9 cellular contexts compared by ENCODE assay signal in the genomic region with DNA sequence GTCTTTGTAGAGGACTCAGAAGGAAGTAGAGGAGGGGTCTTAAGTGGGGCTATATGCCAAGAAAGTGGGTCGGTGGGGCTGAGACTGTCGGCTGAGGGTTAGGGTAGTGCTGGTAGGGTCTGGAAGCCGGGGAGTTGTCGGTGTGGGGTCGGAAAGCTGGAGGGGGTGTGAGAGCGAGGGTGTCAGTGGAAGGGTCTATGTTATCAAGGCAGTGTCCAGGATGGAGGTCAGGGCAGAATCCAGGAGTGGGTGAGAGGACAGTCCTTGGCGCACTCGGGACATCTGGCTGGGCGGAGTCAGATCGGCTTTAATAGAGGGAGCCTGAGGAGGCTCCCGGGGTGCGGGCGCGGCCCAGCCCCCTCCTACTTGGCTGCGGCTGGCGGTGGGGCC. TPM values are rescaled to one million over a fixed set of nuclear protein-coding genes. Genes with fewer than 3 reads are reported as not detected.
DNase-seq lines count a peak whose midpoint lies in the region; ATAC-seq and TF ChIP-seq lines count a peak whose summit lies in the region.
"Had no signal": no experiment of that assay in that cellular context is flagged by ENCODE, and none has a peak within 500 bp of the region (broad histone marks: within the 10 kb centered on the region; RNA-seq: fewer than 3 reads in every experiment).

No MANE protein-coding gene starts in this region.

- peaks cover 0 to 3% (median 0%) of the 10 kb centered on the region in 8 donors for H3K9me3 Mint-ChIP-seq in CD4-positive, alpha-beta memory T cell
- peaks cover 13% of the 10 kb centered on the region for H3K9me3 Mint-ChIP-seq in glutamatergic neuron (ENCODE audit: unreplicated experiment)

- no peak for DNase-seq in CD4-positive, alpha-beta memory T cell
- DNase-seq in T-helper 17 cell (no peak), glutamatergic neuron (no peak), SK-N-SH (no peak)
- DNase-seq in stimulated activated CD4-positive, alpha-beta T cell treated with anti-CD3 and anti-CD28 coated beads, Interleukin-4, amount 100 ng/mL, for 4 hours = no peak
- DNase-seq: NCI-H1694 had no signal

- H3K9ac ChIP-seq in rectal smooth muscle tissue (ENCODE audit: low read length) (peak overlapping the region; percentile 10), SK-N-SH (no peak overlapping the region)

- ATAC-seq in T-helper 17 cell = no peak
- no peak for ATAC-seq in GM18505 (IDR thresholded peaks at IDR 0.05; ENCODE audit: unreplicated experiment)
- ATAC-seq in GM19397 (IDR thresholded peaks at IDR 0.05; ENCODE audit: unreplicated experiment) = no peak

- no peaks in the 10 kb centered on the region for H3K27me3 ChIP-seq in CD4-positive, alpha-beta memory T cell (ENCODE audit: insufficient read depth, low read length)
- H3K27me3 ChIP-seq in rectal smooth muscle tissue (ENCODE audit: control insufficient read depth, insufficient read depth, low read length) (no peaks in the 10 kb centered on the region), SK-N-SH (ENCODE audit: insufficient read depth) (no peaks in the 10 kb centered on the region)

- no peak for TF ChIP-seq POLR2A in GM18505 (IDR thresholded peaks at IDR 0.05; ENCODE audit: borderline replicate concordance, extremely low read depth, insufficient read depth, insufficient read length)

- peaks cover 23% of the 10 kb centered on the region for H3K36me3 ChIP-seq in CD4-positive, alpha-beta memory T cell (ENCODE audit: insufficient read depth, low read length)
- H3K36me3 ChIP-seq in rectal smooth muscle tissue (ENCODE audit: control insufficient read depth, insufficient read depth, low read length) (peaks cover 18% of the 10 kb centered on the region), SK-N-SH (replicated peaks in 1 of 2; ENCODE audit: control insufficient read depth in 1 of 2, insufficient read depth in 2 of 2, low read length in 1 of 2) (peaks cover 7 to 32% of the 10 kb centered on the region in 2 experiments)

- peaks cover 4% of the 10 kb centered on the region for H4K20me1 ChIP-seq in SK-N-SH (ENCODE audit: insufficient read depth)

- intact Hi-C loops in CD4-positive, alpha-beta memory T cell (cut with micrococcal nuclease) = no loop called here

- TF ChIP-seq CTCF in glutamatergic neuron (IDR thresholded peaks at IDR 0.05; ENCODE audit: partially characterized antibody, unreplicated experiment) (no peak), SK-N-SH (IDR thresholded peaks at IDR 0.05) (no peak)

- H3K79me2 ChIP-seq in SK-N-SH (ENCODE audit: insufficient read depth) = peaks cover 29% of the 10 kb centered on the region

- no peak for TF ChIP-seq RAD21 in SK-N-SH (IDR thresholded peaks at IDR 0.05; ENCODE audit: low read length)

- peaks cover 36% of the 10 kb centered on the region for H3K4me1 ChIP-seq in CD4-positive, alpha-beta memory T cell (ENCODE audit: insufficient read depth, low read length)
- peaks cover 13% of the 10 kb centered on the region for H3K4me1 ChIP-seq in rectal smooth muscle tissue (ENCODE audit: control insufficient read depth, insufficient read depth, low read length)
- H3K4me1 ChIP-seq in SK-N-SH (ENCODE audit: control insufficient read depth in 1 of 2, insufficient read depth in 2 of 2, low read depth in 1 of 2, low read length in 1 of 2) = peaks cover 7 to 19% of the 10 kb centered on the region in 2 experiments; a peak in 3 of 4 replicates

- H2AFZ ChIP-seq in SK-N-SH (ENCODE audit: low read depth) = no peak overlapping the region

- peaks cover 6 to 22% of the 10 kb centered on the region in 2 donors for H3K36me3 Mint-ChIP-seq in CD4-positive, alpha-beta memory T cell
- H3K36me3 Mint-ChIP-seq in T-helper 17 cell (ENCODE audit: low read depth) = peaks cover 3% of the 10 kb centered on the region
- H3K36me3 Mint-ChIP-seq in glutamatergic neuron (ENCODE audit: unreplicated experiment) = no peaks in the 10 kb centered on the region

- POLR2A ChIA-PET in CD4-positive, alpha-beta memory T cell (lab: Charles Lee; ENCODE audit: partially characterized antibody) = interaction anchor here (2.9 to 3.6 kb wide), 3 partner anchors 10 to 15 kb away, joined by 16 to 23 read pairs (median 16); a partner anchor contains a TSS
- POLR2A ChIA-PET in SK-N-SH (lab: Yijun Ruan, JAX) = no interaction called here

- no peak for TF ChIP-seq EP300 in SK-N-SH (IDR thresholded peaks at IDR 0.05; ENCODE audit: borderline replicate concordance in 1 of 2, low read depth in 1 of 2, low read length in 1 of 2)

- H3K4me2 ChIP-seq in SK-N-SH = no peak overlapping the region

- H3K27ac Mint-ChIP-seq in CD4-positive, alpha-beta memory T cell = peak overlapping the region in 3 of 7 donors; percentile 27 to 41 (median 32)
- H3K27ac Mint-ChIP-seq in T-helper 17 cell = no peak overlapping the region
- H3K27ac Mint-ChIP-seq in glutamatergic neuron (ENCODE audit: unreplicated experiment) = peak overlapping the region; percentile 23

- H3K27ac ChIP-seq in CD4-positive, alpha-beta memory T cell (ENCODE audit: low read depth, low read length) = no peak overlapping the region
- H3K27ac ChIP-seq in rectal smooth muscle tissue (ENCODE audit: low read depth, low read length) = peak overlapping the region; percentile 99
- no peak overlapping the region for H3K27ac ChIP-seq in SK-N-SH (ENCODE audit: low read depth in 2 of 2, low read length in 1 of 2)

- CTCF ChIA-PET in CD4-positive, alpha-beta memory T cell (lab: Charles Lee; ENCODE audit: partially characterized antibody) = no interaction called here
- CTCF ChIA-PET in SK-N-SH (lab: Yijun Ruan, JAX) = no interaction called here

- peaks cover 17 to 40% (median 27%) of the 10 kb centered on the region in 4 donors for H3K4me1 Mint-ChIP-seq in CD4-positive, alpha-beta memory T cell
- peaks cover 27% of the 10 kb centered on the region for H3K4me1 Mint-ChIP-seq in T-helper 17 cell
- H3K4me1 Mint-ChIP-seq in glutamatergic neuron (ENCODE audit: low read depth, unreplicated experiment) = peaks cover 14% of the 10 kb centered on the region

- H3K4me3 Mint-ChIP-seq in CD4-positive, alpha-beta memory T cell = peak overlapping the region in 7 of 8 donors; percentile 13 to 65 (median 40)
- H3K4me3 Mint-ChIP-seq in T-helper 17 cell (peak overlapping the region; percentile 65), glutamatergic neuron (ENCODE audit: unreplicated experiment) (peak overlapping the region; percentile 70)

- H3F3A ChIP-seq in SK-N-SH (replicated peaks; ENCODE audit: insufficient read depth) = peaks cover 10% of the 10 kb centered on the region

- peaks cover 0 to 2% of the 10 kb centered on the region in 2 donors for H3K27me3 Mint-ChIP-seq in CD4-positive, alpha-beta memory T cell
- H3K27me3 Mint-ChIP-seq in T-helper 17 cell (no peaks in the 10 kb centered on the region), glutamatergic neuron (ENCODE audit: unreplicated experiment) (peaks cover 18% of the 10 kb centered on the region)

- H3K9me3 ChIP-seq in CD4-positive, alpha-beta memory T cell (ENCODE audit: control insufficient read depth in 1 of 2, low read length in 2 of 2) = no peaks in the 10 kb centered on the region
- H3K9me3 ChIP-seq in T-helper 17 cell (ENCODE audit: control insufficient read depth, low read length, poor library complexity, severe bottlenecking) = no peaks in the 10 kb centered on the region
- H3K9me3 ChIP-seq in SK-N-SH = no peaks in the 10 kb centered on the region

- no peaks in the 10 kb centered on the region for H3K9me2 ChIP-seq in SK-N-SH

- no peak overlapping the region for H3K4me3 ChIP-seq in CD4-positive, alpha-beta memory T cell (ENCODE audit: low read length in 2 of 2)
- peak overlapping the region; percentile 60 for H3K4me3 ChIP-seq in rectal smooth muscle tissue (ENCODE audit: low read length)
- H3K4me3 ChIP-seq in SK-N-SH (ENCODE audit: low read depth in 2 of 2, low read length in 1 of 2) = no peak overlapping the region

- WGBS in SK-N-SH (ENCODE audit: low lambda C conversion rate) = 92% methylated on average over 11 of the region's 16 CpGs

TF ChIP-seq in SK-N-SH, 30 proteins besides CTCF, POLR2A, EP300 and RAD21 (continues in another document):
- TF ChIP-seq CHD2 (IDR thresholded peaks at IDR 0.05; ENCODE audit: low read length, partially characterized antibody) = no peak

RNA-seq across cellular contexts. Expression of a gene that starts 1.7 kb away (rescaled TPM):
- not detected for total RNA-seq in CD4-positive, alpha-beta memory T cell
- polyA plus RNA-seq in CD4-positive, alpha-beta memory T cell = not detected
- total RNA-seq in T-helper 17 cell (not detected), glutamatergic neuron (ENCODE audit: unreplicated experiment) (0.49 TPM)
- 0.10 and 0.43 TPM in 2 replicates for polyA plus RNA-seq in SK-N-SH (2012; rRNA removed)
- 0.10 and 0.21 TPM in 2 replicates for polyA plus RNA-seq in SK-N-SH (2012; cell fraction: cytosol; rRNA removed)
- 0.12 and 0.14 TPM in 2 replicates for polyA plus RNA-seq in SK-N-SH (2012; cell fraction: nucleus; rRNA removed)

RNA-seq across cellular contexts. Expression of a gene that starts 2.8 kb away (rescaled TPM):
- total RNA-seq in CD4-positive, alpha-beta memory T cell = 10 to 100 TPM; 45.1 to 46.5 TPM
- polyA plus RNA-seq in CD4-positive, alpha-beta memory T cell = 10 to 100 TPM in 1 of 2 donors, 1 to 10 TPM in 1; 2.0 to 11.8 TPM
- total RNA-seq in T-helper 17 cell (10 to 100 TPM; 36.2 to 36.6 TPM), glutamatergic neuron (ENCODE audit: unreplicated experiment) (41.7 TPM)
- polyA plus RNA-seq in SK-N-SH (2012; rRNA removed) = 12.3 and 12.5 TPM in 2 replicates
- polyA plus RNA-seq in SK-N-SH (2012; cell fraction: cytosol; rRNA removed) = 6.8 and 8.8 TPM in 2 replicates
- polyA plus RNA-seq in SK-N-SH (2012; cell fraction: nucleus; rRNA removed) = 76.0 and 114 TPM in 2 replicates

RNA-seq across cellular contexts. Expression of a gene that starts 6.8 kb away (rescaled TPM):
- 10 to 100 TPM; 26.3 to 29.4 TPM for total RNA-seq in CD4-positive, alpha-beta memory T cell
- 10 to 100 TPM in 1 of 2 donors, 1 to 10 TPM in 1; 8.3 to 13.3 TPM for polyA plus RNA-seq in CD4-positive, alpha-beta memory T cell
- 10 to 100 TPM; 12.6 to 13.6 TPM for total RNA-seq in T-helper 17 cell
- 29.8 TPM for total RNA-seq in glutamatergic neuron (ENCODE audit: unreplicated experiment)
- polyA plus RNA-seq in SK-N-SH (2012; rRNA removed) = 21.1 and 25.2 TPM in 2 replicates
- 7.1 and 11.0 TPM in 2 replicates for polyA plus RNA-seq in SK-N-SH (2012; cell fraction: cytosol; rRNA removed)
- polyA plus RNA-seq in SK-N-SH (2012; cell fraction: nucleus; rRNA removed) = 68.2 and 85.3 TPM in 2 replicates

RNA-seq across cellular contexts. Expression of a gene that starts 9.7 kb away (rescaled TPM):
- 10 to 100 TPM; 27.2 TPM for total RNA-seq in CD4-positive, alpha-beta memory T cell
- polyA plus RNA-seq in CD4-positive, alpha-beta memory T cell = 10 to 100 TPM; 84.6 to 89.9 TPM
- total RNA-seq in T-helper 17 cell = 10 to 100 TPM; 21.2 to 24.9 TPM
- 109 TPM for total RNA-seq in glutamatergic neuron (ENCODE audit: unreplicated experiment)
- 66.3 and 99.2 TPM in 2 replicates for polyA plus RNA-seq in SK-N-SH (2012; rRNA removed)
- 61.7 and 73.5 TPM in 2 replicates for polyA plus RNA-seq in SK-N-SH (2012; cell fraction: cytosol; rRNA removed)
- 29.1 and 42.7 TPM in 2 replicates for polyA plus RNA-seq in SK-N-SH (2012; cell fraction: nucleus; rRNA removed)

RNA-seq across cellular contexts. Expression of a gene that starts 9.9 kb away (rescaled TPM):
- total RNA-seq in CD4-positive, alpha-beta memory T cell = 10 to 100 TPM; 60.5 to 65.2 TPM
- 10 to 100 TPM; 48.7 to 50.9 TPM for polyA plus RNA-seq in CD4-positive, alpha-beta memory T cell
- total RNA-seq in T-helper 17 cell (10 to 100 TPM; 48.1 to 68.2 TPM), glutamatergic neuron (ENCODE audit: unreplicated experiment) (24.3 TPM)
- polyA plus RNA-seq in SK-N-SH (2012; rRNA removed) = 25.9 and 29.4 TPM in 2 replicates
- 14.9 and 16.6 TPM in 2 replicates for polyA plus RNA-seq in SK-N-SH (2012; cell fraction: cytosol; rRNA removed)
- polyA plus RNA-seq in SK-N-SH (2012; cell fraction: nucleus; rRNA removed) = 109 and 119 TPM in 2 replicates
